18 cellular contexts compared by ENCODE assay signal in the genomic region with DNA sequence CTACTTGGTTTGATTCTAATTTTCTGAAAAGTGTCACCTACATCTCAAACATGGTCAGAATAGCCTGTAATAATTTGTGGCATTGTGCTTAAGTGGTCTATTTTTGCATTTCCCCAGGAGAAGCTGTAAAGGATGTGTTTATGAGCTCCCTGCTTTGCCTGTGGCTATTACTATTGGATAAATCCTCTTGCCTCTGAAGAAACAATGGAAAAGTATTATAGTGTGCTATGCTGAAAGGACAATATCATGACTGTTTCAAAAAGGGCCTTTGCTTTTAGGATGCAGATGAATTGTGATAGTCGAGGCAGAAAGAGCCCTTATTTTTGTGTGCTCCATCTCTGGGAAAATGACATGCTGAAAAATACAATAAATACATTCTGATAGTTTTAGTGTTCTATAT.
DNase-seq lines count a peak whose midpoint lies in the region; ATAC-seq, FAIRE-seq and TF ChIP-seq lines count a peak whose summit lies in the region.
"Had no signal": no experiment of that assay in that cellular context is flagged by ENCODE, and none has a peak within 500 bp of the region (broad histone marks: within the 10 kb centered on the region; RNA-seq: fewer than 3 reads in every experiment).

No MANE protein-coding gene starts in this region.

- no peak overlapping the region for H3K27ac ChIP-seq in IMR-90 (ENCODE audit: insufficient read depth, low read length)
- peak overlapping the region; percentile 95 for H3K27ac ChIP-seq in cingulate gyrus (ENCODE audit: low read depth, low read length)
- peak overlapping the region; percentile 30 for H3K27ac ChIP-seq in mesodermal cell (ENCODE audit: low read depth, low read length, severe bottlenecking)

- dilution Hi-C loops in IMR-90 (cut with HindIII; ENCODE audit: low sequenced_read_pairs, unreplicated experiment), result no loop called here

- H3K23ac ChIP-seq in IMR-90 (ENCODE audit: low read depth, low read length), result no peak overlapping the region

- H3K56ac ChIP-seq in IMR-90 (ENCODE audit: extremely low read depth, insufficient read depth, low read length), result no peak overlapping the region

- intact Hi-C loops in IMR-90 (cut with micrococcal nuclease), result no loop called here

- no peak overlapping the region for H2AK5ac ChIP-seq in IMR-90 (ENCODE audit: low read depth, low read length)

- no peaks in the 10 kb centered on the region for H4K20me1 ChIP-seq in IMR-90 (ENCODE audit: insufficient read depth, low read length)

- TF ChIP-seq CTCF in IMR-90 (conservative IDR thresholded peaks at IDR 0.05; ENCODE audit: low read depth, low read length), result no peak

- H3K18ac ChIP-seq in IMR-90 (ENCODE audit: low read depth, low read length), result no peak overlapping the region

- no TSS peak for BruUV-seq in IMR-90 (replicated peaks; lab: Mats Ljungman, UMichigan)

- TF ChIP-seq POLR2A in IMR-90 (IDR thresholded peaks at IDR 0.05; ENCODE audit: low read depth, low read length), result no peak
- no peak for TF ChIP-seq POLR2A in H54 (IDR thresholded peaks at IDR 0.05; ENCODE audit: low read depth, low read length)

- H3K9me3 ChIP-seq in IMR-90 (ENCODE audit: control insufficient read depth, insufficient read depth, low read length) (no peaks in the 10 kb centered on the region), mesodermal cell (ENCODE audit: control insufficient read depth, low read length) (no peaks in the 10 kb centered on the region)

- ATAC-seq in IMR-90 (ENCODE audit: low read depth), result peak; percentile 29; the same call in 1 of the 2 replicates
- ATAC-seq in GM21786 (IDR thresholded peaks at IDR 0.05; ENCODE audit: unreplicated experiment), result no peak
- ATAC-seq: HepG2 had no signal

- 0 out of 2 replicates have a peak overlapping the region, but pooled peaks have one; percentile 26 for H3K14ac ChIP-seq in IMR-90 (replicated peaks; ENCODE audit: low read depth, low read length)

- H3K36me3 ChIP-seq in IMR-90 (ENCODE audit: control insufficient read depth, insufficient read depth, low read length) (no peaks in the 10 kb centered on the region), mesodermal cell (ENCODE audit: control insufficient read depth, insufficient read depth, low read length) (no peaks in the 10 kb centered on the region)

- no peak overlapping the region for H2AK9ac ChIP-seq in IMR-90 (replicated peaks; ENCODE audit: low read depth, low read length, poor library complexity)

- no peak overlapping the region for H2BK5ac ChIP-seq in IMR-90 (ENCODE audit: low read depth, low read length, poor library complexity, severe bottlenecking)

- H3K4me2 ChIP-seq in IMR-90 (ENCODE audit: low read depth, low read length), result no peak overlapping the region

- H3K4me3 ChIP-seq in IMR-90 (ENCODE audit: insufficient read depth, low read depth, low read length) (no peak overlapping the region), mesodermal cell (ENCODE audit: extremely low read depth, insufficient read depth, low read length, poor library complexity, severe bottlenecking) (no peak overlapping the region)

- H2AFZ ChIP-seq in IMR-90 (replicated peaks; ENCODE audit: low read length, poor library complexity), result no peak overlapping the region

- WGBS in IMR-90 (ENCODE audit: extremely low coverage in 2 of 2, insufficient read length in 1 of 2), 2 experiments, result no CpG with 5 or more reads among the region's 1 CpG
- no CpG with 5 or more reads among the region's 1 CpG for WGBS in mesodermal cell (ENCODE audit: insufficient coverage in 2 of 2), 2 experiments

- no peak for DNase-seq in IMR-90
- no peak for DNase-seq in effector CD8-positive, alpha-beta T cell (lab: John Stamatoyannopoulos, UW)
- DNase-seq in H54 (ENCODE audit: insufficient read length, low spot score), result no peak
- no peak for DNase-seq in NCI-H2227 treated with DMSO at 0.1 percent for 48 hours (lab: John Stamatoyannopoulos, UW)
- DNase-seq: Calu3; CD4-positive, alpha-beta T cell; DND-41; GOT3; NCI-H1092; NCI-H2081 treated with DMSO at 0.1 percent for 48 hours; NCI-H226; NCI-H69; SHP77 treated with DMSO at 0.1 percent for 48 hours had no signal

- H2BK20ac ChIP-seq in IMR-90 (ENCODE audit: low read depth, low read length), result 0 out of 2 replicates have a peak overlapping the region, but pooled peaks have one; percentile 13

- H2BK15ac ChIP-seq in IMR-90 (ENCODE audit: low read depth, low read length), result no peak overlapping the region

- CTCF ChIA-PET in IMR-90 (lab: Yijun Ruan, JAX), result interaction anchor here (0.5 kb wide), 1 partner anchor 266 kb away, joined by 3 read pairs; no protein-coding TSS in a partner anchor

- POLR2A ChIA-PET in IMR-90 (lab: Charles Lee; ENCODE audit: unreplicated experiment), result no interaction called here

- H3K4ac ChIP-seq in IMR-90 (ENCODE audit: low read depth, low read length), result no peak overlapping the region

- no peak for TF ChIP-seq RAD21 in IMR-90 (IDR thresholded peaks at IDR 0.05; ENCODE audit: low read length)

- no peak overlapping the region for H2BK120ac ChIP-seq in IMR-90 (ENCODE audit: low read depth, low read length)

- in situ Hi-C loops in IMR-90 (cut with MboI; ENCODE audit: low sequenced_read_pairs), result no loop called here

- H3K9me1 ChIP-seq in IMR-90 (ENCODE audit: insufficient read depth, low read length), result no peaks in the 10 kb centered on the region

- H3K4me1 ChIP-seq in IMR-90 (ENCODE audit: control insufficient read depth, insufficient read depth, low read length) (peaks cover 3% of the 10 kb centered on the region), mesodermal cell (ENCODE audit: control insufficient read depth, insufficient read depth, low read length, poor library complexity, severe bottlenecking) (no peaks in the 10 kb centered on the region)

- H3K79me1 ChIP-seq in IMR-90 (ENCODE audit: low read depth in 1 of 2, low read length in 2 of 2), result no peaks in the 10 kb centered on the region

- FAIRE-seq in H54 (lab: Jason Lieb, UNC), result no peak
- FAIRE-seq: G401.6, HepG2 had no signal

- no peaks in the 10 kb centered on the region for H3K27me3 ChIP-seq in IMR-90 (ENCODE audit: control insufficient read depth, insufficient read depth, low read length)

- H4K8ac ChIP-seq in IMR-90 (ENCODE audit: low read depth in 2 of 2, low read length in 2 of 2), result no peak overlapping the region

- H4K91ac ChIP-seq in IMR-90 (ENCODE audit: insufficient read depth, low read depth, low read length), result no peak overlapping the region

- no peak overlapping the region for H4K5ac ChIP-seq in IMR-90 (ENCODE audit: low read depth, low read length)

- H3K9ac ChIP-seq in IMR-90 (ENCODE audit: low read depth, low read length), result no peak overlapping the region

TF ChIP-seq in IMR-90, 13 proteins besides CTCF, POLR2A, EP300 and RAD21:
- no peak for TF ChIP-seq RFX5 (IDR thresholded peaks at IDR 0.05; ENCODE audit: low read depth, low read length)
- no peak for TF ChIP-seq MAZ (IDR thresholded peaks at IDR 0.05; ENCODE audit: borderline replicate concordance, low read depth, low read length)
- no peak for TF ChIP-seq SMC3 (IDR thresholded peaks at IDR 0.05; ENCODE audit: low read depth, low read length)
- no peak for TF ChIP-seq MXI1 (IDR thresholded peaks at IDR 0.05; ENCODE audit: borderline replicate concordance, low read depth, low read length)
- no peak for TF ChIP-seq CEBPB (IDR thresholded peaks at IDR 0.05; ENCODE audit: low read depth, low read length)
- TF ChIP-seq NFE2L2 (IDR thresholded peaks at IDR 0.05; ENCODE audit: low read depth, low read length), result no peak
